ENCODE assay signal across 2 cellular contexts in genomic region chr16:12145918-12146317, GRCh38.
TF ChIP-seq lines count a peak whose summit lies in the region.

No MANE protein-coding gene starts in this region.

TF ChIP-seq in GM23338, 12 proteins besides CTCF, POLR2A, EP300 and RAD21:
- TF ChIP-seq POLR2AphosphoS5 (IDR thresholded peaks at IDR 0.05; ENCODE audit: low read depth) = no peak
- no peak for TF ChIP-seq STAT1 (IDR thresholded peaks at IDR 0.05; ENCODE audit: unreplicated experiment)

TF ChIP-seq in H1, 55 proteins besides CTCF, POLR2A, EP300 and RAD21:
- no peak for TF ChIP-seq TAF1 (IDR thresholded peaks at IDR 0.05; ENCODE audit: low read depth, low read length)
- 0 out of 2 replicates have a peak, but pooled peaks have one; percentile 68 for TF ChIP-seq TCF12 (IDR thresholded peaks at IDR 0.05; ENCODE audit: low read depth, low read length)
